ENCODE assay signal across 8 cellular contexts in genomic region chr5:179621551-179621971, GRCh38. TPM values are rescaled to one million over a fixed set of nuclear protein-coding genes. Genes with fewer than 3 reads are reported as not detected.
DNase-seq lines count a peak whose midpoint lies in the region; ATAC-seq and TF ChIP-seq lines count a peak whose summit lies in the region.

No MANE protein-coding gene starts in this region.

- intact Hi-C loops in gastrocnemius medialis (cut with DNase I; ENCODE audit: low total_unique reads) = loop anchor here (10.0 kb wide), 1 partner anchor 337 kb away; no protein-coding TSS in a partner anchor

- H3K9me3 Mint-ChIP-seq in GM23338 = no peaks in the 10 kb centered on the region; the same call in 1 of the 3 replicates
- no peaks in the 10 kb centered on the region for H3K9me3 Mint-ChIP-seq in T-helper 1 cell treated with Interleukin-12 subunit alpha and Interleukin-12 subunit beta and Interleukin-4 antibody, amounts not matched to agents 30 μg/mL and 1 μg/mL, for 36 hours

- peaks cover 58% of the 10 kb centered on the region for H4K20me1 ChIP-seq in GM23338 (replicated peaks; ENCODE audit: insufficient read depth)

- H3F3A ChIP-seq in GM23338 (replicated peaks; ENCODE audit: low read depth) = peaks cover 51% of the 10 kb centered on the region

- H3K36me3 Mint-ChIP-seq in GM23338 (ENCODE audit: low read depth) = peaks cover 68% of the 10 kb centered on the region
- H3K36me3 Mint-ChIP-seq in T-helper 1 cell treated with Interleukin-12 subunit alpha and Interleukin-12 subunit beta and Interleukin-4 antibody, amounts not matched to agents 30 μg/mL and 1 μg/mL, for 36 hours (ENCODE audit: low read depth) = peaks cover 61% of the 10 kb centered on the region

- peak overlapping the region; percentile 81 for H3K4me2 ChIP-seq in GM23338

- H3K4me1 Mint-ChIP-seq in GM23338 = peaks cover 55% of the 10 kb centered on the region
- peaks cover 59% of the 10 kb centered on the region for H3K4me1 Mint-ChIP-seq in T-helper 1 cell treated with Interleukin-12 subunit alpha and Interleukin-12 subunit beta and Interleukin-4 antibody, amounts not matched to agents 30 μg/mL and 1 μg/mL, for 36 hours (ENCODE audit: low read depth)

- ATAC-seq in GM23338 = no peak
- no peak for ATAC-seq in gastrocnemius medialis
- ATAC-seq in GM21381 (IDR thresholded peaks at IDR 0.05; ENCODE audit: unreplicated experiment) = no peak

- H3K36me3 ChIP-seq in GM23338 (ENCODE audit: insufficient read depth) (peaks cover 60% of the 10 kb centered on the region), gastrocnemius medialis (peaks cover 4 to 53% of the 10 kb centered on the region in 2 donors)

- TF ChIP-seq CTCF in GM23338 (conservative IDR thresholded peaks at IDR 0.05; ENCODE audit: low read depth in 2 of 2) (no peak), foreskin fibroblast (IDR thresholded peaks at IDR 0.05; ENCODE audit: low read depth, low read length) (no peak), gastrocnemius medialis (IDR thresholded peaks at IDR 0.05 in 4 of 5, conservative IDR thresholded peaks at IDR 0.05 in 1 of 5) (no peak), GM13977 (IDR thresholded peaks at IDR 0.05; ENCODE audit: extremely low read depth, insufficient read depth, missing control alignments) (no peak)

- peak overlapping the region; percentile 92 for H3K27ac Mint-ChIP-seq in GM23338
- H3K27ac Mint-ChIP-seq in T-helper 1 cell treated with Interleukin-12 subunit alpha and Interleukin-12 subunit beta and Interleukin-4 antibody, amounts not matched to agents 30 μg/mL and 1 μg/mL, for 36 hours = peak overlapping the region; percentile 87

- H3K9me3 ChIP-seq in gastrocnemius medialis = no peaks in the 10 kb centered on the region

- no peaks in the 10 kb centered on the region for H3K9me2 ChIP-seq in GM23338 (ENCODE audit: insufficient read depth)

- H3K4me3 Mint-ChIP-seq in GM23338 = peak overlapping the region; percentile 100
- peak overlapping the region; percentile 90 for H3K4me3 Mint-ChIP-seq in T-helper 1 cell treated with Interleukin-12 subunit alpha and Interleukin-12 subunit beta and Interleukin-4 antibody, amounts not matched to agents 30 μg/mL and 1 μg/mL, for 36 hours

- H3K27me3 Mint-ChIP-seq in GM23338 (ENCODE audit: insufficient read depth, low read depth, poor library complexity) = peaks cover 28% of the 10 kb centered on the region
- H3K27me3 Mint-ChIP-seq in T-helper 1 cell treated with Interleukin-12 subunit alpha and Interleukin-12 subunit beta and Interleukin-4 antibody, amounts not matched to agents 30 μg/mL and 1 μg/mL, for 36 hours (ENCODE audit: low read depth) = no peaks in the 10 kb centered on the region

- H3K27me3 ChIP-seq in GM23338 (ENCODE audit: insufficient read depth) = no peaks in the 10 kb centered on the region
- H3K27me3 ChIP-seq in gastrocnemius medialis = no peaks in the 10 kb centered on the region

- TF ChIP-seq POLR2A in gastrocnemius medialis (IDR thresholded peaks at IDR 0.05) = no peak

- DNase-seq in GM23338 (ENCODE audit: low spot score) (no peak), foreskin fibroblast (no peak), gastrocnemius medialis (no peak), NCI-H1694 treated with DMSO at 0.1 percent for 48 hours (lab: John Stamatoyannopoulos, UW) (no peak), H4 (ENCODE audit: low spot score) (no peak), GM13977 (ENCODE audit: low spot score) (no peak)

- H3K4me3 ChIP-seq in GM23338 = peak overlapping the region; percentile 93
- peak overlapping the region; percentile 85 to 96 for H3K4me3 ChIP-seq in foreskin fibroblast (ENCODE audit: low read depth in 1 of 2, low read length in 2 of 2)
- H3K4me3 ChIP-seq in gastrocnemius medialis = peak overlapping the region; percentile 71 to 100 (median 82)

- H3K79me2 ChIP-seq in GM23338 (replicated peaks; ENCODE audit: insufficient read depth) = peaks cover 68% of the 10 kb centered on the region

- in situ Hi-C loops in gastrocnemius medialis (cut with MboI; ENCODE audit: low sequenced_read_pairs in 4 of 4) = no loop called here
- in situ Hi-C loops in GM13977 (cut with MboI; ENCODE audit: low pct_unique_long_range_greater_than_20kb, low sequenced_read_pairs, unreplicated experiment) = no loop called here

- H3K4me1 ChIP-seq in GM23338 (ENCODE audit: insufficient read depth) = peaks cover 39% of the 10 kb centered on the region
- H3K4me1 ChIP-seq in gastrocnemius medialis = peaks cover 56 to 58% of the 10 kb centered on the region in 2 donors

- peak overlapping the region; percentile 63; the same call in 1 of the 2 replicates for H3K27ac ChIP-seq in GM23338 (ENCODE audit: low read depth)
- peak overlapping the region; percentile 85 to 100 (median 94) for H3K27ac ChIP-seq in gastrocnemius medialis

- H2AFZ ChIP-seq in GM23338 = no peak overlapping the region

TF ChIP-seq in GM23338, 12 proteins besides CTCF, POLR2A, EP300 and RAD21 (continues in another document):
- TF ChIP-seq REST (IDR thresholded peaks at IDR 0.05; ENCODE audit: unreplicated experiment) (no peak), CREB1 (CRISPR knock-in tag; IDR thresholded peaks at IDR 0.05; ENCODE audit: low read depth) (no peak), STAT1 (IDR thresholded peaks at IDR 0.05; ENCODE audit: unreplicated experiment) (no peak), ZNF331 (CRISPR knock-in tag; IDR thresholded peaks at IDR 0.05; ENCODE audit: low read depth) (no peak), POLR2AphosphoS5 (IDR thresholded peaks at IDR 0.05; ENCODE audit: low read depth) (no peak; the same call in 1 of the 2 replicates), ZNF114 (CRISPR knock-in tag; IDR thresholded peaks at IDR 0.05) (no peak), EZH2phosphoT487 (IDR thresholded peaks at IDR 0.05; ENCODE audit: unreplicated experiment) (no peak), EZH2 (IDR thresholded peaks at IDR 0.05; ENCODE audit: low read depth, unreplicated experiment) (no peak)
- TF ChIP-seq, protein P1, sequence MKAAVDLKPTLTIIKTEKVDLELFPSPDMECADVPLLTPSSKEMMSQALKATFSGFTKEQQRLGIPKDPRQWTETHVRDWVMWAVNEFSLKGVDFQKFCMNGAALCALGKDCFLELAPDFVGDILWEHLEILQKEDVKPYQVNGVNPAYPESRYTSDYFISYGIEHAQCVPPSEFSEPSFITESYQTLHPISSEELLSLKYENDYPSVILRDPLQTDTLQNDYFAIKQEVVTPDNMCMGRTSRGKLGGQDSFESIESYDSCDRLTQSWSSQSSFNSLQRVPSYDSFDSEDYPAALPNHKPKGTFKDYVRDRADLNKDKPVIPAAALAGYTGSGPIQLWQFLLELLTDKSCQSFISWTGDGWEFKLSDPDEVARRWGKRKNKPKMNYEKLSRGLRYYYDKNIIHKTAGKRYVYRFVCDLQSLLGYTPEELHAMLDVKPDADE (IDR thresholded peaks at IDR 0.05) = no peak

RNA-seq across cellular contexts. Expression of gene HNRNPH1, which starts 1.9 kb away (rescaled TPM):
- 572 and 715 TPM in 2 replicates for total RNA-seq in GM23338 (2014; rRNA removed; shearing (Covaris generic))
- 330 and 410 TPM in 2 replicates for polyA plus RNA-seq in GM23338 (2016; fragmentation: Nextera tagmentation; extraction: Ambion mirVana)
- 100 to 1,000 TPM in 3 of 4 donors, 10 to 100 TPM in 1; 72.4 to 209 (median 157) TPM for total RNA-seq in gastrocnemius medialis
- 417 and 435 TPM in 2 replicates for total RNA-seq in H4 (2014; rRNA removed; shearing (Covaris generic))

RNA-seq across cellular contexts. Expression of gene CBY3, which starts 59.3 kb away (rescaled TPM):
- 0.52 and 2.3 TPM in 2 replicates for total RNA-seq in GM23338 (2014; rRNA removed; shearing (Covaris generic))
- 0.37 and 0.38 TPM in 2 replicates for polyA plus RNA-seq in GM23338 (2016; fragmentation: Nextera tagmentation; extraction: Ambion mirVana)
- not detected for total RNA-seq in gastrocnemius medialis
- not detected in 2 replicates for total RNA-seq in H4 (2014; rRNA removed; shearing (Covaris generic))
